ENCODE assay signal across 1 cellular context in the genomic region with DNA sequence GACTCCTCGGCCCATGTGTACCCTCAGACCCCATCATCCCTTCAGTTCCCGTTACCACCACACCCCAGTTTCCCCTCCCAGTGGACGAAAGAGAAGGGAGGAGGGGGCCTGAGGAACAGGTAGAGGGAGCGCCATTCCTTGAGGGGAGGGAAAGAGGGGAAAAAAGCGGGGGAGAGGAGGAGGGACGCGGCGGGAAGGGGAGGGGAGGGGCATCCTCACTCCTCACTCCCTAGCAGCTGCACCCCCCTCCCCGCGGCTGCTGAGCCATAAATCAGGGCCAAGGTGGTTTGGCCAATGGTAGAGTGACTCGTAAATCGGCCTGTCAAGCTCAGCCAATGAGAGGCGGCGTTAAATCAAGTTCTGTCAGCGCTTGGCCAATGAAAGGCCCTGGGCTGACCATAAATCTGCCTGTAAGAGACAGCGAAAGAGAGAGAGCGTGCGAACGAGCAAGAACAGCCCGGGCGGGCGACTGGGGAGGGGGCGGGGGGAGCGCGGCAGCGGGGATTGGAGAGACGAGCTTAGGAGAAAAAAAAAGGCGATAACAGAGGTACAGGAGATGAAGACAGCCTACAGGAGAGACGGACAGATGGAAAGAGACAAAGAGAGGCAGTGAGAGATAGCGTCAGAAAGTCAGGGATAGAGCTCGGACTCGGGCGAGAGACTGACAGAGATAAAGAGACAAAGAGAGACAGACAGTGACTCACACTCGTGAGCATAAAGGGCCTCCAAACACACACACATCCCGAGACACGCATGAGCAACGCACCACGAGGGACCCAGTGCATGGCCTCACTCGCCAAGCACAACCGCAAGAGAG.
TF ChIP-seq lines count a peak whose summit lies in the region.

No MANE protein-coding gene starts in this region.

TF ChIP-seq in HEK293, 187 proteins besides CTCF, POLR2A, EP300 and RAD21 (continued from another document):
- TF ChIP-seq, protein P1, sequence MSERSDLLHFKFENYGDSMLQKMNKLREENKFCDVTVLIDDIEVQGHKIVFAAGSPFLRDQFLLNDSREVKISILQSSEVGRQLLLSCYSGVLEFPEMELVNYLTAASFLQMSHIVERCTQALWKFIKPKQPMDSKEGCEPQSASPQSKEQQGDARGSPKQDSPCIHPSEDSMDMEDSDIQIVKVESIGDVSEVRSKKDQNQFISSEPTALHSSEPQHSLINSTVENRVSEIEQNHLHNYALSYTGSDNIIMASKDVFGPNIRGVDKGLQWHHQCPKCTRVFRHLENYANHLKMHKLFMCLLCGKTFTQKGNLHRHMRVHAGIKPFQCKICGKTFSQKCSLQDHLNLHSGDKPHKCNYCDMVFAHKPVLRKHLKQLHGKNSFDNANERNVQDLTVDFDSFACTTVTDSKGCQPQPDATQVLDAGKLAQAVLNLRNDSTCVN (tag by site-specific recombination; optimal IDR thresholded peaks at IDR 0.05) = peak; percentile 62
- peak; percentile 86 for TF ChIP-seq KLF9 (tag by site-specific recombination; IDR thresholded peaks at IDR 0.05; ENCODE audit: low read depth)
- TF ChIP-seq SCRT2 (tag by site-specific recombination; IDR thresholded peaks at IDR 0.05) = peak; percentile 95
